Comparison of ENCODE assay signal across 19 cellular contexts in genomic region chr11:83409891-83410290, GRCh38.
"Had no signal": no experiment of that assay in that cellular context is flagged by ENCODE, and none has a peak within 500 bp of the region (broad histone marks: within the 10 kb centered on the region; RNA-seq: fewer than 3 reads in every experiment).

No MANE protein-coding gene starts in this region.

- H3K4me1 ChIP-seq: left lung, tibial nerve had no signal

- H3K4me3 ChIP-seq: left lung, tibial nerve, vagina had no signal

- H3K36me3 ChIP-seq: brain microvascular endothelial cell, left lung, tibial nerve, vagina had no signal

- H3K27me3 ChIP-seq: brain microvascular endothelial cell, left lung, tibial nerve, vagina had no signal

- H3K9me3 ChIP-seq: left lung, vagina had no signal

- DNase-seq: activated B cell treated with CpG ODN at 0.5 μM for 24 hours; activated CD4-positive, alpha-beta T cell treated with anti-CD3 and anti-CD28 coated beads for 48 hours; activated CD8-positive, alpha-beta memory T cell treated with anti-CD3 and anti-CD28 coated beads, Interleukin-2, amount 50 U/mL, for 4 hours; activated CD8-positive, alpha-beta T cell treated with anti-CD3 and anti-CD28 coated beads, Interleukin-2, amount 10 ng/mL, durations not matched to agents 7 days and 5 days; activated gamma-delta T cell; activated naive CD8-positive, alpha-beta T cell treated with anti-CD3 and anti-CD28 coated beads for 36 hours; activated T-cell treated with anti-CD3 and anti-CD28 coated beads, Interleukin-2, amount 50 U/mL, for 48 hours; brain microvascular endothelial cell; effector memory CD8-positive, alpha-beta T cell; foreskin melanocyte; islet precursor cell; left lung; natural killer cell; stimulated activated CD4-positive, alpha-beta T cell treated with anti-CD3 and anti-CD28 coated beads, Interleukin-1b, Interleukin-23, amount 100 ng/mL, for 48 hours; T-helper 2 cell had no signal

- H3K27ac ChIP-seq: brain microvascular endothelial cell, epithelial cell of prostate, left lung, tibial nerve, vagina had no signal

- ATAC-seq: activated CD8-positive, alpha-beta T cell treated with anti-CD3 and anti-CD28 coated beads, Interleukin-2, amount 10 ng/mL, durations not matched to agents 7 days and 5 days; effector memory CD8-positive, alpha-beta T cell; left lung; natural killer cell; sciatic nerve had no signal
